In the genomic region with DNA sequence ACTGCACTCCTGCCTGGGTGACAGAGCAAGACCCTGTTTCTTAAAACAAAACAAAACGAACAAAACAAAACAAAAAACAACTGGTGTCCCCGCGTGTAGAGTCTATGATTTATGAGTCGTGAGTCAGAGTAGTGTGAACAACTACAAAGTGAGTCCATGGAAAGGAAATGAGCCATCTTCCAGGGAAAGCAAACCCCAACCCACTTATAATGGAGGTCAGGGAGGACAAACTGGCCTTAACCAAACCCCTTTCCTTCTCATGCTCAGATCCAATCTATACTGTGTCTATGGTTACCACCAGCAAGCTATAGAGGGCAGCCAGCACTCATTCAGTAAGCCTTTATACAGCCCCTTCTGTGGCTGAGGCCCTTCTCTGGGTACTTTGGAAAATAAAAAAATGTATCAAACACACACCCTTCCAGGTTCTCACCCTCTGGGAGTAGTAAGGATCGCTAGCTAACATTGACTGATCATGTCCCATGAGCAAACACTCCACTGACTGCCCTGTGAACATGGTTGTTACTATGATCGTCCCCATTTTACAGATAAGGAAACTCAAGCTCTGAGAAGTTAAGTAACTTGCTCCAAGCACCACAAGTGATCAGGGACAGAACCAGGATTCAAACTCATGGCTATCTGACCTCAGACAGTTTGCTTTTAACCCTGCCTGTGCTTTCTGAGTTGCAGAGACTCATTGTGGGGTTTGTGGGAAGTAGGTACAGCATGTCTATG, we compare ENCODE assay signal across 15 cellular contexts. TPM values are rescaled to one million over a fixed set of nuclear protein-coding genes. Genes with fewer than 3 reads are reported as not detected.
DNase-seq lines count a peak whose midpoint lies in the region; FAIRE-seq and TF ChIP-seq lines count a peak whose summit lies in the region.
"Had no signal": no experiment of that assay in that cellular context is flagged by ENCODE, and none has a peak within 500 bp of the region (broad histone marks: within the 10 kb centered on the region; RNA-seq: fewer than 3 reads in every experiment).

No MANE protein-coding gene starts in this region.

- H3K36me3 ChIP-seq in MG63: no peaks in the 10 kb centered on the region
- H3K36me3 ChIP-seq in H1 (ENCODE audit: control insufficient read depth in 2 of 4, insufficient read depth in 4 of 4, low read length in 3 of 4): no peaks in the 10 kb centered on the region
- no peaks in the 10 kb centered on the region for H3K36me3 ChIP-seq in testis (ENCODE audit: low read depth, missing control alignments)
- H3K36me3 ChIP-seq: left lung, SJCRH30 had no signal

- no peak overlapping the region for H4K5ac ChIP-seq in H1 (ENCODE audit: insufficient read length, low read depth, low read length)

- no peak overlapping the region for H3K14ac ChIP-seq in H1 (ENCODE audit: insufficient read length)

- POLR2A ChIA-PET in H1 (lab: Charles Lee; ENCODE audit: partially characterized antibody): no interaction called here

- no peak overlapping the region for H3K4ac ChIP-seq in H1 (replicated peaks; ENCODE audit: insufficient read length, low read depth, low read length)

- H3K9me3 ChIP-seq in MG63 (no peaks in the 10 kb centered on the region), H1 (ENCODE audit: insufficient read depth in 2 of 2, low read depth in 1 of 2, low read length in 1 of 2) (no peaks in the 10 kb centered on the region), testis (no peaks in the 10 kb centered on the region)
- H3K9me3 ChIP-seq: left lung, SJCRH30 had no signal

- CTCF ChIA-PET in H1 (lab: Charles Lee; ENCODE audit: partially characterized antibody): interaction anchor here (0.8 to 2.7 kb wide), 5 partner anchors 30 to 100 kb away, joined by 3 to 7 read pairs (median 4); no protein-coding TSS in a partner anchor

- H3K18ac ChIP-seq in H1 (ENCODE audit: extremely low read depth, low read length): no peak overlapping the region

- 96% methylated on average over 6 of the region's 6 CpGs; no CpG with 5 or more reads in 1 of the 2 experiments for WGBS in H1 (ENCODE audit: extremely low coverage in 1 of 2, insufficient coverage in 1 of 2, insufficient read length in 1 of 2, insufficient replicate concordance in 2 of 2, low coverage in 1 of 2, low lambda C conversion rate in 2 of 2, missing lambda C conversion rate in 1 of 2), 2 experiments
- WGBS in testis, 2 donors: 71 to 77% methylated on average over 6 of the region's 6 CpGs

- FAIRE-seq in H1 (lab: Jason Lieb, UNC): no peak

- H4K8ac ChIP-seq in H1 (ENCODE audit: extremely low read depth, insufficient read depth, low read length): no peak overlapping the region

- H3K27me3 ChIP-seq in MG63: no peaks in the 10 kb centered on the region
- no peaks in the 10 kb centered on the region for H3K27me3 ChIP-seq in H1 (replicated peaks in 1 of 4; ENCODE audit: control insufficient read depth in 3 of 4, extremely low read depth in 1 of 4, insufficient read depth in 3 of 4, low read length in 3 of 4)
- no peaks in the 10 kb centered on the region for H3K27me3 ChIP-seq in testis
- H3K27me3 ChIP-seq: left lung, SJCRH30 had no signal

- H3K4me1 ChIP-seq in H1 (replicated peaks in 1 of 4; ENCODE audit: control insufficient read depth in 3 of 4, insufficient read depth in 4 of 4, low read length in 3 of 4) (no peaks in the 10 kb centered on the region), testis (no peaks in the 10 kb centered on the region)
- H3K4me1 ChIP-seq: left lung, SJCRH30 had no signal

- no peak overlapping the region for H4K91ac ChIP-seq in H1 (replicated peaks; ENCODE audit: insufficient read length, low read length)

- no peak overlapping the region for H3K56ac ChIP-seq in H1 (replicated peaks; ENCODE audit: insufficient read length, low read depth, low read length)

- TF ChIP-seq RAD21 in H1 (IDR thresholded peaks at IDR 0.05 in 1 of 2, conservative IDR thresholded peaks at IDR 0.05 in 1 of 2; ENCODE audit: low read depth in 2 of 2, low read length in 2 of 2): peak; percentile 26 to 41; a peak in 3 of 4 replicates

- intact Hi-C loops in testis (cut with DNase I; ENCODE audit: low total_unique reads) (no loop called here), cardiac septum (cut with DNase I) (no loop called here)

- H3K9ac ChIP-seq in H1 (replicated peaks in 1 of 4; ENCODE audit: extremely low read depth in 1 of 4, low read depth in 3 of 4, low read length in 3 of 4): no peak overlapping the region

- H3K27ac ChIP-seq in H1 (ENCODE audit: low read depth, low read length) (no peak overlapping the region), testis (no peak overlapping the region)
- H3K27ac ChIP-seq: left lung, SJCRH30 had no signal

- H2BK12ac ChIP-seq in H1 (ENCODE audit: low read depth, low read length): no peak overlapping the region

- H3K23ac ChIP-seq in H1 (ENCODE audit: insufficient read length): no peak overlapping the region

- H2AFZ ChIP-seq in H1 (ENCODE audit: low read length): 0 out of 2 replicates have a peak overlapping the region, but pooled peaks have one; percentile 34

- no peaks in the 10 kb centered on the region for H4K20me1 ChIP-seq in H1 (replicated peaks in 1 of 2; ENCODE audit: control insufficient read depth in 1 of 2, insufficient read depth in 2 of 2, low read length in 2 of 2)

- TF ChIP-seq POLR2A in H1 (IDR thresholded peaks at IDR 0.05; ENCODE audit: control extremely low read depth in 1 of 2, low read depth in 2 of 2, low read length in 2 of 2): no peak
- TF ChIP-seq POLR2A in testis (IDR thresholded peaks at IDR 0.05): no peak

- H3K4me2 ChIP-seq in H1 (ENCODE audit: insufficient read depth in 1 of 2, low read depth in 2 of 2, low read length in 2 of 2): no peak overlapping the region

- no peaks in the 10 kb centered on the region for H3K79me2 ChIP-seq in H1 (ENCODE audit: control insufficient read depth in 1 of 2, insufficient read depth in 2 of 2, low read length in 2 of 2)

- H3K23me2 ChIP-seq in H1 (ENCODE audit: low read depth, low read length): no peaks in the 10 kb centered on the region

- no peak overlapping the region for H2BK120ac ChIP-seq in H1 (replicated peaks; ENCODE audit: low read depth, low read length)

- TF ChIP-seq CTCF in H1 (IDR thresholded peaks at IDR 0.05; ENCODE audit: control extremely low read depth in 1 of 3, insufficient read depth in 1 of 3, low read depth in 1 of 3, low read length in 3 of 3): peak in 2 of 3 experiments; percentile 2 to 25; a peak in 1 of 4 replicates
- TF ChIP-seq CTCF in testis (IDR thresholded peaks at IDR 0.05): no peak

- H3K4me3 ChIP-seq in MG63 (peak overlapping the region; percentile 4; the same call in 1 of the 2 replicates), H1 (ENCODE audit: extremely low read depth in 1 of 4, insufficient read depth in 2 of 4, low read depth in 3 of 4, low read length in 4 of 4) (no peak overlapping the region), testis (no peak overlapping the region)
- H3K4me3 ChIP-seq: left lung, SJCRH30 had no signal

- no peak overlapping the region for H2BK20ac ChIP-seq in H1 (ENCODE audit: low read length)

- H2BK15ac ChIP-seq in H1 (ENCODE audit: low read length): no peak overlapping the region

- in situ Hi-C loops in Caki2 (cut with HindIII; ENCODE audit: low pct_unique_long_range_greater_than_20kb, low sequenced_read_pairs): no loop called here

- H3K79me1 ChIP-seq in H1 (ENCODE audit: low read depth, low read length): no peaks in the 10 kb centered on the region

- H2AK5ac ChIP-seq in H1 (ENCODE audit: low read depth, low read length): peak overlapping the region; percentile 6; the same call in 1 of the 2 replicates

- H2BK5ac ChIP-seq in H1 (ENCODE audit: low read depth, low read length): no peak overlapping the region

- DNase-seq in Caki2 (ENCODE audit: low read depth): peak; percentile 60
- peak; percentile 37 for DNase-seq in MG63
- DNase-seq in H1 (ENCODE audit: low read depth in 1 of 2, low spot score in 2 of 2): no peak
- peak; percentile 33 for DNase-seq in myocyte (ENCODE audit: low read depth)
- no peak for DNase-seq in pons (ENCODE audit: low spot score)
- DNase-seq in testis: no peak
- no peak for DNase-seq in cardiac septum (ENCODE audit: low spot score)
- no peak for DNase-seq in DMS114 treated with DMSO at 0.1 percent for 48 hours (lab: John Stamatoyannopoulos, UW; ENCODE audit: unreplicated experiment)
- DNase-seq: activated CD4-positive, alpha-beta T cell treated with anti-CD3 and anti-CD28 coated beads, Interleukin-2, amount 10 ng/mL, durations not matched to agents 7 days and 5 days; left lung; SJCRH30; trophoblast cell had no signal

- TF ChIP-seq EP300 in H1 (IDR thresholded peaks at IDR 0.05; ENCODE audit: borderline replicate concordance in 1 of 2, low read depth in 2 of 2, low read length in 2 of 2): no peak

RNA-seq across cellular contexts. Expression of a gene that starts 24.7 kb away (rescaled TPM):
- 0.57 TPM in 1 of 2 replicates, not detected in the other for total RNA-seq in Caki2 (2014; rRNA removed; shearing (Covaris generic); ENCODE audit: low replicate concordance)
- 27.4 and 28.2 TPM in 2 replicates for total RNA-seq in MG63 (2014; rRNA removed; shearing (Covaris generic); ENCODE audit: low replicate concordance)
- total RNA-seq in H1 (2021; fragmentation: NEBNext Ultra II Directional; extraction: Animal tissue kit (Norgen Biotek cat#: 25700)): 2.2 and 2.3 TPM in 2 replicates
- polyA plus RNA-seq in H1 (2011; rRNA removed) (0.44 and 0.47 TPM in 2 replicates), testis (ENCODE audit: insufficient read depth, low read depth, low replicate concordance) (10.4 TPM)
- 0.72 TPM for polyA plus RNA-seq in H1 (2011; cell fraction: cytosol; rRNA removed)
- polyA plus RNA-seq in H1 (2011; cell fraction: nucleus; rRNA removed): 0.78 TPM
- 0.64 to 0.81 TPM (median 0.78 TPM) in 4 replicates for polyA plus RNA-seq in H1 (2012, experiment 1 of 2)
- 0.22 TPM for polyA plus RNA-seq in H1 (2012, experiment 2 of 2)
- polyA plus RNA-seq in H1 (2013, experiment 1 of 2): 1.8 TPM
- 2.3 TPM for polyA plus RNA-seq in H1 (2013, experiment 2 of 2)
- 0.85 and 0.88 TPM in 2 replicates for polyA minus RNA-seq in H1 (2011; rRNA and poly(A)+ RNA removed)
- 0.44 TPM for polyA minus RNA-seq in H1 (2011; cell fraction: cytosol; rRNA and poly(A)+ RNA removed)
- polyA minus RNA-seq in H1 (2011; cell fraction: nucleus; rRNA and poly(A)+ RNA removed): 0.90 TPM
- total RNA-seq in myocyte (1.5 and 2.7 TPM in 2 replicates), testis (1 to 10 TPM; 4.5 to 8.1 TPM), cardiac septum (5.5 TPM)
- 0.09 TPM for polyA plus RNA-seq in myocyte (2012)
- total RNA-seq: activated CD4-positive, alpha-beta T cell treated with anti-CD3 and anti-CD28 coated beads, Interleukin-2, amount 10 ng/mL, durations not matched to agents 7 days and 5 days; activated naive CD4-positive, alpha-beta T cell treated with anti-CD3 and anti-CD28 coated beads, Interleukin-2, amount 50 U/mL, for 72 hours; SJCRH30 had no signal
- polyA plus RNA-seq: IgD-negative memory B cell had no signal

RNA-seq across cellular contexts. Expression of a gene that starts 54.9 kb away (rescaled TPM):
- total RNA-seq in Caki2 (2014; rRNA removed; shearing (Covaris generic); ENCODE audit: low replicate concordance): not detected in 2 replicates
- total RNA-seq in MG63 (2014; rRNA removed; shearing (Covaris generic); ENCODE audit: low replicate concordance): not detected in 2 replicates
- total RNA-seq in H1 (2021; fragmentation: NEBNext Ultra II Directional; extraction: Animal tissue kit (Norgen Biotek cat#: 25700)): not detected in 2 replicates
- polyA plus RNA-seq in H1 (2011; rRNA removed): not detected in 2 replicates
- polyA plus RNA-seq in H1 (2011; cell fraction: cytosol; rRNA removed): not detected
- not detected for polyA plus RNA-seq in H1 (2011; cell fraction: nucleus; rRNA removed)
- not detected in 4 replicates for polyA plus RNA-seq in H1 (2012, experiment 1 of 2)
- polyA plus RNA-seq in H1 (2012, experiment 2 of 2): not detected
- not detected for polyA plus RNA-seq in H1 (2013, experiment 1 of 2)
- polyA plus RNA-seq in H1 (2013, experiment 2 of 2): not detected
- polyA minus RNA-seq in H1 (2011; rRNA and poly(A)+ RNA removed): not detected in 2 replicates
- polyA minus RNA-seq in H1 (2011; cell fraction: cytosol; rRNA and poly(A)+ RNA removed): not detected
- polyA minus RNA-seq in H1 (2011; cell fraction: nucleus; rRNA and poly(A)+ RNA removed): not detected
- total RNA-seq in myocyte: not detected in 2 replicates
- not detected for polyA plus RNA-seq in myocyte (2012)
- total RNA-seq in testis: 10 to 100 TPM; 53.3 to 70.5 TPM
- polyA plus RNA-seq in testis (ENCODE audit: insufficient read depth, low read depth, low replicate concordance): 289 TPM
- total RNA-seq in cardiac septum: not detected
- total RNA-seq: activated CD4-positive, alpha-beta T cell treated with anti-CD3 and anti-CD28 coated beads, Interleukin-2, amount 10 ng/mL, durations not matched to agents 7 days and 5 days; activated naive CD4-positive, alpha-beta T cell treated with anti-CD3 and anti-CD28 coated beads, Interleukin-2, amount 50 U/mL, for 72 hours; left lung; SJCRH30 had no signal
- polyA plus RNA-seq: CD14-positive monocyte, IgD-negative memory B cell had no signal

Comparison
In these comparisons a context has a peak if more than half of its experiments do, and no peak if none do; other contexts are left out.
1. DNase-seq: peak in Caki2 (single experiment), MG63 (single experiment) and myocyte (single experiment); none in H1 (0 of 2), pons (single experiment), testis (single experiment), cardiac septum (single experiment) and DMS114 treated with DMSO at 0.1 percent for 48 hours (single experiment).
2. CTCF ChIP-seq: peak in H1 (2 of 3); none in testis (0 of 3).
3. RNA of a gene that starts 54.9 kb away (total RNA-seq): 53.3 to 70.5 TPM in testis; not detected in Caki2, not detected in MG63, not detected in H1, not detected in myocyte and not detected in cardiac septum (single experiment); every median in the first group is over 10 times any median in the second.